19 cellular contexts compared by ENCODE assay signal in genomic region chr11:37364246-37364839, GRCh38.
DNase-seq lines count a peak whose midpoint lies in the region; TF ChIP-seq lines count a peak whose summit lies in the region.
"Had no signal": no experiment of that assay in that cellular context is flagged by ENCODE, and none has a peak within 500 bp of the region (broad histone marks: within the 10 kb centered on the region; RNA-seq: fewer than 3 reads in every experiment).

No MANE protein-coding gene starts in this region.

- H4K20me1 ChIP-seq in neural progenitor cell (ENCODE audit: low read depth) = no peaks in the 10 kb centered on the region
- H4K20me1 ChIP-seq: BLaER1 had no signal

- 77 to 88% methylated on average over 2 to 5 of the region's 5 CpGs for WGBS in endodermal cell (ENCODE audit: insufficient coverage in 1 of 2, insufficient read length in 1 of 2), 2 experiments

- H3K9me3 Mint-ChIP-seq in endodermal cell (peaks cover 16% of the 10 kb centered on the region), neural progenitor cell (no peaks in the 10 kb centered on the region)
- peaks cover 4% of the 10 kb centered on the region for H3K9me3 Mint-ChIP-seq in activated CD4-positive, alpha-beta memory T cell treated with anti-CD3 and anti-CD28 coated beads, Interleukin-2, amount 10 ng/mL, durations not matched to agents 7 days and 5 days

- H3K27ac ChIP-seq in endodermal cell (ENCODE audit: low read depth, low read length) (no peak overlapping the region), neural progenitor cell (no peak overlapping the region)
- H3K27ac ChIP-seq: 22Rv1, A549, BLaER1 had no signal

- POLR2A ChIA-PET in activated CD4-positive, alpha-beta memory T cell treated with anti-CD3 and anti-CD28 coated beads, Interleukin-2, amount 10 ng/mL, durations not matched to agents 7 days and 5 days (lab: Charles Lee) = no interaction called here

- H3K4me1 Mint-ChIP-seq in endodermal cell (peaks cover 13% of the 10 kb centered on the region), neural progenitor cell (no peaks in the 10 kb centered on the region)
- H3K4me1 Mint-ChIP-seq in activated CD4-positive, alpha-beta memory T cell treated with anti-CD3 and anti-CD28 coated beads, Interleukin-2, amount 10 ng/mL, durations not matched to agents 7 days and 5 days = no peaks in the 10 kb centered on the region
- H3K4me1 Mint-ChIP-seq: CD14-positive monocyte; CD4-positive, alpha-beta memory T cell; GM23338 had no signal

- peak; percentile 0 for DNase-seq in NCI-H82 (lab: John Stamatoyannopoulos, UW)
- DNase-seq in NCI-H82 treated with DMSO at 0.1 percent for 48 hours (lab: John Stamatoyannopoulos, UW; ENCODE audit: unreplicated experiment) = no peak
- peak; percentile 72 for DNase-seq in endodermal cell
- peak; percentile 8 for DNase-seq in iPS-NIHi11 (ENCODE audit: low spot score)
- DNase-seq in neural progenitor cell (ENCODE audit: low spot score) = no peak
- DNase-seq in GDM1 (lab: John Stamatoyannopoulos, UW) = no peak
- DNase-seq in activated CD4-positive, alpha-beta memory T cell treated with anti-CD3 and anti-CD28 coated beads, Interleukin-2, amount 10 ng/mL, durations not matched to agents 7 days and 5 days = no peak
- no peak for DNase-seq in NCI-H2171 (lab: John Stamatoyannopoulos, UW)
- DNase-seq: CD4-positive, alpha-beta memory T cell; DMS79 treated with DMSO at 0.1 percent for 48 hours; HFFc6; IMR-90 had no signal

- H3K27me3 ChIP-seq in endodermal cell (ENCODE audit: control insufficient read depth, insufficient read depth, low read length, poor library complexity, severe bottlenecking) = no peaks in the 10 kb centered on the region
- H3K27me3 ChIP-seq in neural progenitor cell = no peaks in the 10 kb centered on the region
- H3K27me3 ChIP-seq: BLaER1 had no signal

- CTCF ChIA-PET in activated CD4-positive, alpha-beta memory T cell treated with anti-CD3 and anti-CD28 coated beads, Interleukin-2, amount 10 ng/mL, durations not matched to agents 7 days and 5 days (lab: Charles Lee) = no interaction called here

- TF ChIP-seq CTCF in endodermal cell (conservative IDR thresholded peaks at IDR 0.05) = peak; percentile 36
- TF ChIP-seq CTCF in neural progenitor cell (IDR thresholded peaks at IDR 0.05) = peak; percentile 4

- H3K27ac Mint-ChIP-seq in endodermal cell (peak overlapping the region; percentile 52), neural progenitor cell (no peak overlapping the region)
- H3K27ac Mint-ChIP-seq in activated CD4-positive, alpha-beta memory T cell treated with anti-CD3 and anti-CD28 coated beads, Interleukin-2, amount 10 ng/mL, durations not matched to agents 7 days and 5 days = no peak overlapping the region
- H3K27ac Mint-ChIP-seq: CD4-positive, alpha-beta memory T cell; GM23338; HFFc6 had no signal

- H3K4me2 ChIP-seq in neural progenitor cell = no peak overlapping the region
- H3K4me2 ChIP-seq: A549, BLaER1, GM23338 had no signal

- H3K4me1 ChIP-seq in endodermal cell (ENCODE audit: control insufficient read depth, insufficient read depth, low read length) = peaks cover 4% of the 10 kb centered on the region
- H3K4me1 ChIP-seq in neural progenitor cell = no peaks in the 10 kb centered on the region
- H3K4me1 ChIP-seq: A549, BLaER1, HAP-1 had no signal

- H3K36me3 Mint-ChIP-seq in endodermal cell (ENCODE audit: low read depth) (no peaks in the 10 kb centered on the region), neural progenitor cell (no peaks in the 10 kb centered on the region)
- no peaks in the 10 kb centered on the region for H3K36me3 Mint-ChIP-seq in activated CD4-positive, alpha-beta memory T cell treated with anti-CD3 and anti-CD28 coated beads, Interleukin-2, amount 10 ng/mL, durations not matched to agents 7 days and 5 days (ENCODE audit: low read depth)
- H3K36me3 Mint-ChIP-seq: CD14-positive monocyte; CD4-positive, alpha-beta memory T cell had no signal

- H3K9ac ChIP-seq in endodermal cell (ENCODE audit: extremely low read depth, low read length, poor library complexity, severe bottlenecking) (no peak overlapping the region), neural progenitor cell (no peak overlapping the region)
- H3K9ac ChIP-seq: BLaER1 had no signal

- H3K27me3 Mint-ChIP-seq in endodermal cell (ENCODE audit: insufficient read depth) (peaks cover 3% of the 10 kb centered on the region), neural progenitor cell (ENCODE audit: insufficient read depth, low read depth) (peaks cover 2% of the 10 kb centered on the region)
- no peaks in the 10 kb centered on the region for H3K27me3 Mint-ChIP-seq in activated CD4-positive, alpha-beta memory T cell treated with anti-CD3 and anti-CD28 coated beads, Interleukin-2, amount 10 ng/mL, durations not matched to agents 7 days and 5 days
- H3K27me3 Mint-ChIP-seq: CD4-positive, alpha-beta memory T cell had no signal

- H2AFZ ChIP-seq in neural progenitor cell (replicated peaks) = no peak overlapping the region
- H2AFZ ChIP-seq: GM23338 had no signal

- H3K4me3 ChIP-seq in endodermal cell (ENCODE audit: low read length) (no peak overlapping the region), neural progenitor cell (no peak overlapping the region)
- H3K4me3 ChIP-seq: A549, BLaER1, GM23338, HAP-1, K562 had no signal

- H3K79me2 ChIP-seq in neural progenitor cell (ENCODE audit: low read depth) = no peaks in the 10 kb centered on the region

- no peaks in the 10 kb centered on the region for H3F3A ChIP-seq in neural progenitor cell (ENCODE audit: low read depth)

- H3K9me3 ChIP-seq in endodermal cell (ENCODE audit: control insufficient read depth, low read length) = peaks cover 14% of the 10 kb centered on the region
- H3K9me3 ChIP-seq in neural progenitor cell (ENCODE audit: low read depth) = no peaks in the 10 kb centered on the region
- H3K9me3 ChIP-seq: A549, BLaER1, HAP-1 had no signal

- H3K4me3 Mint-ChIP-seq in endodermal cell = no peak overlapping the region
- H3K4me3 Mint-ChIP-seq in neural progenitor cell = no peak overlapping the region
- no peak overlapping the region for H3K4me3 Mint-ChIP-seq in activated CD4-positive, alpha-beta memory T cell treated with anti-CD3 and anti-CD28 coated beads, Interleukin-2, amount 10 ng/mL, durations not matched to agents 7 days and 5 days
- H3K4me3 Mint-ChIP-seq: CD14-positive monocyte; CD4-positive, alpha-beta memory T cell; GM23338; HFFc6 had no signal

- H3K36me3 ChIP-seq in endodermal cell (ENCODE audit: control insufficient read depth, insufficient read depth, low read length) (no peaks in the 10 kb centered on the region), neural progenitor cell (no peaks in the 10 kb centered on the region)
- H3K36me3 ChIP-seq: BLaER1, HAP-1 had no signal

Comparison
In these comparisons a context has a peak if more than half of its experiments do, and no peak if none do; other contexts are left out.
1. DNase-seq: peak in NCI-H82 (single experiment), endodermal cell (single experiment) and iPS-NIHi11 (single experiment); none in NCI-H82 treated with DMSO at 0.1 percent for 48 hours (single experiment), neural progenitor cell (single experiment), GDM1 (single experiment), activated CD4-positive, alpha-beta memory T cell treated with anti-CD3 and anti-CD28 coated beads, Interleukin-2, amount 10 ng/mL, durations not matched to agents 7 days and 5 days (single experiment) and NCI-H2171 (single experiment).